8 cellular contexts compared by ENCODE assay signal in genomic region chr16:22373662-22374310, GRCh38. TPM values are rescaled to one million over a fixed set of nuclear protein-coding genes. Genes with fewer than 3 reads are reported as not detected.
A peak's percentile ranks its signal among the peaks of the same experiment; 100 is the strongest.
DNase-seq lines count a peak whose midpoint lies in the region; ATAC-seq and TF ChIP-seq lines count a peak whose summit lies in the region.

No MANE protein-coding gene starts in this region.

- ATAC-seq in HG03025 (IDR thresholded peaks at IDR 0.05; ENCODE audit: low FRiP score, unreplicated experiment), result peak; percentile 7

- H3K9ac ChIP-seq in skeletal muscle satellite cell (ENCODE audit: low read depth, low read length), result peak overlapping the region; percentile 97

- POLR2A ChIA-PET in RWPE1 (lab: Yijun Ruan, JAX; ENCODE audit: low non-redundant PET), result no interaction called here

- H3K4me3 ChIP-seq in iPS DF 6.9 (ENCODE audit: low read length), result peak overlapping the region; percentile 70
- peak overlapping the region; percentile 94 for H3K4me3 ChIP-seq in skeletal muscle satellite cell (ENCODE audit: low read length)

- H3K4me1 ChIP-seq in iPS DF 6.9 (ENCODE audit: control insufficient read depth, insufficient read depth, low read length) (no peaks in the 10 kb centered on the region), skeletal muscle satellite cell (ENCODE audit: control insufficient read depth, insufficient read depth, low read length) (peaks cover 46% of the 10 kb centered on the region)

- no CpG with 5 or more reads among the region's 51 CpGs for WGBS in iPS DF 6.9 (ENCODE audit: insufficient coverage, insufficient read length)

- peak overlapping the region; percentile 91 for H3K4me2 ChIP-seq in skeletal muscle satellite cell (ENCODE audit: low read length)

- DNase-seq in NCI-H2227 (lab: John Stamatoyannopoulos, UW; ENCODE audit: unreplicated experiment) (peak; percentile 53), NCI-H2227 treated with DMSO at 0.1 percent for 48 hours (lab: John Stamatoyannopoulos, UW) (no peak), RWPE1 (ENCODE audit: low spot score) (no peak), amniotic epithelial cell (ENCODE audit: low read depth) (peak; percentile 30), iPS DF 6.9 (ENCODE audit: low read depth, low spot score) (no peak), mesenteric fat pad (ENCODE audit: low spot score) (no peak)

- no peaks in the 10 kb centered on the region for H3K27me3 ChIP-seq in iPS DF 6.9 (ENCODE audit: control insufficient read depth, insufficient read depth, low read length)
- no peaks in the 10 kb centered on the region for H3K27me3 ChIP-seq in skeletal muscle satellite cell (ENCODE audit: control insufficient read depth, insufficient read depth, low read length)

- TF ChIP-seq CTCF in RWPE1 (conservative IDR thresholded peaks at IDR 0.05; ENCODE audit: low read depth), result no peak

- CTCF ChIA-PET in RWPE1 (lab: Yijun Ruan, JAX), result interaction anchor here (0.5 kb wide), 1 partner anchor 1185 kb away, joined by 3 read pairs; no protein-coding TSS in a partner anchor

- H3K36me3 ChIP-seq in iPS DF 6.9 (ENCODE audit: control insufficient read depth, insufficient read depth, low read length) (no peaks in the 10 kb centered on the region), skeletal muscle satellite cell (ENCODE audit: insufficient read depth, low read length) (peaks cover 9% of the 10 kb centered on the region)

- H3K9me3 ChIP-seq in iPS DF 6.9 (ENCODE audit: control insufficient read depth, insufficient read depth, low read length) (no peaks in the 10 kb centered on the region), skeletal muscle satellite cell (replicated peaks; ENCODE audit: low read length) (no peaks in the 10 kb centered on the region)

- peak overlapping the region; percentile 76 for H3K27ac ChIP-seq in RWPE1
- no peak overlapping the region for H3K27ac ChIP-seq in iPS DF 6.9 (ENCODE audit: low read length)

RNA-seq across cellular contexts. Expression of gene CDR2, which starts 0.6 kb away (rescaled TPM):
- 16.4 and 26.1 TPM in 2 replicates for total RNA-seq in skeletal muscle satellite cell (2012; rRNA removed)
- total RNA-seq in mesenteric fat pad, result 24.8 TPM

Comparison
In these comparisons a context has a peak if more than half of its experiments do, and no peak if none do; other contexts are left out.
1. DNase-seq: peak in NCI-H2227 (single experiment) and amniotic epithelial cell (single experiment); none in NCI-H2227 treated with DMSO at 0.1 percent for 48 hours (single experiment), RWPE1 (single experiment), iPS DF 6.9 (single experiment) and mesenteric fat pad (single experiment).